ENCODE assay signal across 10 cellular contexts in the genomic region with DNA sequence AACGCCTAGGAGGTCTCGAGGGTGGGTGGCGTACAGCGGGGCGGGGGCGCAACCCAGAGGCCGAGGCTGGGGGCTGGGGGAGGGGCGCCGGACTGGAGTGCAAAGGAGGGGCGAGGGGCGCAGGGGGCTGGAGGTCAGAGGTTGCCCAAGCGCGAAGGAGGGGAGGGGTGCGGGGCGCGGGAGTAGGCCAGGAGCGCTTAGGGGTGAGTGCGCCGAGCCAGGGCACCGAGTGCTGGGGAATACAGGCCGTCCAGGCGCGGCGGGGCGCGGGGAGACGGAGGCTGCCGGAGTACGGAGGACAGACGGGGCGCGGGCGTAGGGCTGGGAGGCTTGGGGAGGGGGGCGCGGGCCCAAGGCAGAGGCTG. TPM values are rescaled to one million over a fixed set of nuclear protein-coding genes. Genes with fewer than 3 reads are reported as not detected.
DNase-seq lines count a peak whose midpoint lies in the region; TF ChIP-seq lines count a peak whose summit lies in the region.
"Had no signal": no experiment of that assay in that cellular context is flagged by ENCODE, and none has a peak within 500 bp of the region (broad histone marks: within the 10 kb centered on the region; RNA-seq: fewer than 3 reads in every experiment).

No MANE protein-coding gene starts in this region.

- no peak overlapping the region for H4K91ac ChIP-seq in neuronal stem cell (ENCODE audit: low read depth, low read length, poor library complexity)

- H3K4me2 ChIP-seq in neuronal stem cell (ENCODE audit: insufficient read depth, low read length, poor library complexity, severe bottlenecking) = peak overlapping the region; percentile 73

- H3K79me1 ChIP-seq in neuronal stem cell (ENCODE audit: low read depth, low read length) = no peaks in the 10 kb centered on the region

- no peak overlapping the region for H2BK15ac ChIP-seq in neuronal stem cell (ENCODE audit: low read length)

- peak overlapping the region; percentile 92 for H2AFZ ChIP-seq in neuronal stem cell (ENCODE audit: low read length)

- DNase-seq in AG04449 (ENCODE audit: low read depth, low spot score) (no peak), MG63 (no peak), fibroblast of villous mesenchyme (ENCODE audit: low read depth) (no peak), neuronal stem cell (ENCODE audit: low spot score) (peak; percentile 52), SHP77 treated with DMSO at 0.1 percent for 48 hours (lab: John Stamatoyannopoulos, UW) (no peak), T-helper 9 cell (no peak), GF-D8 (lab: John Stamatoyannopoulos, UW) (no peak), NCI-H1417 (lab: John Stamatoyannopoulos, UW) (no peak)
- DNase-seq: DMS153, MM.1S had no signal

- no peak overlapping the region for H2BK120ac ChIP-seq in neuronal stem cell (ENCODE audit: low read depth, low read length)

- H3K27ac ChIP-seq in neuronal stem cell (replicated peaks; ENCODE audit: low read length) = no peak overlapping the region

- H3K14ac ChIP-seq in neuronal stem cell (ENCODE audit: low read length) = no peak overlapping the region

- H3K4ac ChIP-seq in neuronal stem cell (ENCODE audit: low read length) = no peak overlapping the region

- H3K4me3 ChIP-seq in AG04449 (ENCODE audit: low read depth, low read length) (peak overlapping the region; percentile 56), MG63 (peak overlapping the region; percentile 35), fibroblast of villous mesenchyme (ENCODE audit: low read depth, low read length) (peak overlapping the region; percentile 59), neuronal stem cell (ENCODE audit: low read length in 2 of 2) (peak overlapping the region; percentile 64 to 84)

- H2BK12ac ChIP-seq in neuronal stem cell (ENCODE audit: low read length) = no peak overlapping the region

- H3K36me3 ChIP-seq in MG63 (no peaks in the 10 kb centered on the region), neuronal stem cell (replicated peaks in 1 of 2; ENCODE audit: control insufficient read depth in 2 of 2, insufficient read depth in 2 of 2, low read length in 2 of 2) (peaks cover 0 to 32% of the 10 kb centered on the region in 2 donors)

- peaks cover 5 to 15% of the 10 kb centered on the region in 2 donors for H3K4me1 ChIP-seq in neuronal stem cell (ENCODE audit: control insufficient read depth in 2 of 2, insufficient read depth in 1 of 2, low read depth in 1 of 2, low read length in 2 of 2)

- CTCF ChIA-PET in AG04449 (lab: Yijun Ruan, JAX) = no interaction called here

- POLR2A ChIA-PET in AG04449 (lab: Yijun Ruan, JAX) = no interaction called here

- peak overlapping the region; percentile 92 for H3K18ac ChIP-seq in neuronal stem cell (ENCODE audit: low read length)

- H3K27me3 ChIP-seq in MG63 (no peaks in the 10 kb centered on the region), neuronal stem cell (ENCODE audit: control insufficient read depth in 3 of 3, insufficient read depth in 3 of 3, low read depth in 1 of 3, low read length in 3 of 3) (no peaks in the 10 kb centered on the region)

- no peak overlapping the region for H2BK5ac ChIP-seq in neuronal stem cell (ENCODE audit: low read length)

- WGBS in neuronal stem cell (ENCODE audit: extremely low coverage in 2 of 2, insufficient read length in 2 of 2, insufficient replicate concordance in 1 of 2), 2 donors = no CpG with 5 or more reads among the region's 35 CpGs

- TF ChIP-seq CTCF in AG04449 (IDR thresholded peaks at IDR 0.05; ENCODE audit: insufficient read depth, low read length, missing control alignments) (no peak), fibroblast of villous mesenchyme (IDR thresholded peaks at IDR 0.05; ENCODE audit: insufficient read depth, low read depth, low read length) (no peak)

- H2AK5ac ChIP-seq in neuronal stem cell (ENCODE audit: low read depth, low read length) = no peak overlapping the region

- no peak overlapping the region for H4K8ac ChIP-seq in neuronal stem cell (ENCODE audit: low read depth, low read length)

- H3K23ac ChIP-seq in neuronal stem cell (ENCODE audit: low read depth, low read length, poor library complexity) = no peak overlapping the region

- H3K9ac ChIP-seq in neuronal stem cell (ENCODE audit: low read depth, low read length, poor library complexity) = peak overlapping the region; percentile 88

- H3K9me3 ChIP-seq in MG63 (no peaks in the 10 kb centered on the region), neuronal stem cell (replicated peaks in 1 of 2; ENCODE audit: control insufficient read depth in 2 of 2, insufficient read depth in 1 of 2, low read depth in 1 of 2, low read length in 2 of 2) (peaks cover 0 to 17% of the 10 kb centered on the region in 2 donors)

RNA-seq across cellular contexts. Expression of gene GYG2, which starts 0.3 kb away (rescaled TPM):
- total RNA-seq in MG63 (2014; rRNA removed; shearing (Covaris generic); ENCODE audit: low replicate concordance) = 0.76 and 4.0 TPM in 2 replicates
- total RNA-seq in fibroblast of villous mesenchyme = 3.5 and 3.9 TPM in 2 replicates
- 37.5 TPM for polyA plus RNA-seq in neuronal stem cell (2013, experiment 1 of 2)
- polyA plus RNA-seq in neuronal stem cell (2013, experiment 2 of 2) = 34.3 TPM
